Comparison of ENCODE assay signal across 3 cellular contexts in the genomic region with DNA sequence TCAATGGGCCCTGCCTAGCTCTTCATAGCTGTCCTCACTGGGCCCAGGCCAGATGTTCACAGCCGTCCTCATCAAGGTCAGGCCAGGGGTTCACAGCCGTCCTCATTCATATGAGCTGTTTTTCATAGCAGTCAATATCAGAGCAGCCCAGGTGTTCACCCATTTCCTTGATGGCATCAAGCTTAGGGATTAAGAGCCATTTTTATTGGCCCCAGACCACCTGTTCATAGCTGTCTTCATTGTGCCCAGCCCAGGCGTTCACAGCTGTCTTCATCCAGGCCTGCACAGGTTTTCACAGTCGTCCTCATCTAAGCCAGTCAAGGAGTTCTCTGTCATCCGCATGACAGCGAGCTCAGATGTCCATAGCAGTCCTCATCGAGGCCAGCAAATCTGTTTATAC. TPM values are rescaled to one million over a fixed set of nuclear protein-coding genes. Genes with fewer than 3 reads are reported as not detected.
"Had no signal": no experiment of that assay in that cellular context is flagged by ENCODE, and none has a peak within 500 bp of the region (broad histone marks: within the 10 kb centered on the region; RNA-seq: fewer than 3 reads in every experiment).

No MANE protein-coding gene starts in this region.

- ATAC-seq: GM12878 had no signal

- DNase-seq: GDM1, GF-D8 had no signal

- H3K4me3 ChIP-seq: GM12878 had no signal

RNA-seq across cellular contexts. Expression of gene FRG2B, which starts 9.4 kb away (rescaled TPM):
- total RNA-seq: GM12878 had no signal
- polyA plus RNA-seq: GM12878 had no signal

RNA-seq across cellular contexts. Expression of gene SYCE1, which starts 51.8 kb away (rescaled TPM):
- total RNA-seq: GM12878 had no signal
- polyA plus RNA-seq: GM12878 had no signal
